27 cellular contexts compared by ENCODE assay signal in genomic region chr9:17695482-17695881, GRCh38.
"Had no signal": no experiment of that assay in that cellular context is flagged by ENCODE, and none has a peak within 500 bp of the region (broad histone marks: within the 10 kb centered on the region; RNA-seq: fewer than 3 reads in every experiment).

No MANE protein-coding gene starts in this region.

- H3K27ac ChIP-seq: gastrocnemius medialis, left ventricle myocardium inferior, neutrophil, right lobe of liver, skin epidermis, stomach, thyroid gland, upper lobe of left lung, vagina, VCaP had no signal

- H3K27me3 ChIP-seq: gastrocnemius medialis, neutrophil, right lobe of liver, stomach, thyroid gland, upper lobe of left lung, vagina had no signal

- DNase-seq: activated CD4-positive, alpha-beta T cell treated with anti-CD3 and anti-CD28 coated beads for 48 hours; activated CD4-positive, alpha-beta T cell treated with anti-CD3 and anti-CD28 coated beads, Interleukin-2, amount 50 U/mL, for 48 hours; activated CD8-positive, alpha-beta memory T cell treated with anti-CD3 and anti-CD28 coated beads for 24 hours; activated effector memory CD4-positive, alpha-beta T cell treated with anti-CD3 and anti-CD28 coated beads, Interleukin-2, amount 50 U/mL, for 16 hours; activated naive CD4-positive, alpha-beta T cell treated with anti-CD3 and anti-CD28 coated beads, Interleukin-2, amount 10 ng/mL, durations not matched to agents 7 days and 5 days; activated naive CD8-positive, alpha-beta T cell treated with anti-CD3 and anti-CD28 coated beads, Interleukin-2, amount 10 ng/mL, durations not matched to agents 7 days and 5 days; activated T-cell treated with anti-CD3 and anti-CD28 coated beads, Interleukin-2, amount 50 U/mL, for 1 hour; dermis blood vessel endothelial cell; effector CD8-positive, alpha-beta T cell; gastrocnemius medialis; glutamatergic neuron; islet precursor cell; left ventricle myocardium inferior; right lobe of liver; stimulated activated CD4-positive, alpha-beta T cell treated with anti-CD3 and anti-CD28 coated beads, Interleukin-1b, Interleukin-23, amount 100 ng/mL, for 48 hours; stimulated activated CD4-positive, alpha-beta T cell treated with anti-CD3 and anti-CD28 coated beads, Interleukin-4, amount 100 ng/mL, for 4 hours; stimulated activated CD8-positive, alpha-beta memory T cell treated with anti-CD3 and anti-CD28 coated beads, Interleukin-4, amount 100 ng/mL, for 48 hours; stomach; T-helper 9 cell; thyroid gland; upper lobe of left lung had no signal

- ATAC-seq: activated CD4-positive, CD25-positive, alpha-beta regulatory T cell treated with anti-CD3 and anti-CD28 coated beads, Interleukin-2, amount 50 U/mL, for 24 hours; gastrocnemius medialis; right lobe of liver; stimulated activated memory B cell treated with anti-CD40 and anti-IgM and Interleukin-4, amounts not matched to agents 10 μg/mL and 1 μg/mL and 100 μg/mL, for 72 hours had no signal

- H3K4me1 ChIP-seq: gastrocnemius medialis, left ventricle myocardium inferior, right lobe of liver, stomach, thyroid gland, upper lobe of left lung, vagina had no signal
